ENCODE assay signal across 21 cellular contexts in the genomic region with DNA sequence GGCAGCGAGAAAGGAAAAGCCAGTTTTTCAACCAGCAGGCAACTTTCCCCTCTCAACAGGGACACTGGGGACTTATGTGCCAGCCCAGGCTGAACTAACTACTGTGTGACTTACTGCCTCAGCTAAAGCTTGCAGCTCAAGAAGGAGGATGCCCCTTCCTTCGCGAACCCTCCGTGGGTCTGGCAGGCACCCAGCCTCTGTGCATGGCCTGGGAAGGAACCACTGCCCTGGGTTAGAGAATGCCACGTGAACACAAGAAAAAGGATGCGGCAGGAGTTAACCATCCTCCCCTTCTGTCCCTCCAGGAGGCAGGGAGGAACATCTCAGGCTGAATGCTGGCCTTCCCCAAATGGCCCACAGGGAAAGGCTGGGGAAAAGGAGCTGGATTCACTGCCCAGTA. TPM values are rescaled to one million over a fixed set of nuclear protein-coding genes. Genes with fewer than 3 reads are reported as not detected.
DNase-seq lines count a peak whose midpoint lies in the region; ATAC-seq and TF ChIP-seq lines count a peak whose summit lies in the region.
"Had no signal": no experiment of that assay in that cellular context is flagged by ENCODE, and none has a peak within 500 bp of the region (broad histone marks: within the 10 kb centered on the region; RNA-seq: fewer than 3 reads in every experiment).

No MANE protein-coding gene starts in this region.

- H3K27ac Mint-ChIP-seq in glutamatergic neuron (ENCODE audit: unreplicated experiment), result no peak overlapping the region
- no peak overlapping the region for H3K27ac Mint-ChIP-seq in osteocyte (ENCODE audit: unreplicated experiment)
- H3K27ac Mint-ChIP-seq: GM23338 had no signal

- TF ChIP-seq CTCF in glutamatergic neuron (IDR thresholded peaks at IDR 0.05; ENCODE audit: partially characterized antibody, unreplicated experiment) (no peak), osteocyte (IDR thresholded peaks at IDR 0.05) (no peak), testis (IDR thresholded peaks at IDR 0.05) (no peak), gastroesophageal sphincter (IDR thresholded peaks at IDR 0.05) (no peak)

- peaks cover 2% of the 10 kb centered on the region for H3K4me1 Mint-ChIP-seq in glutamatergic neuron (ENCODE audit: low read depth, unreplicated experiment)
- H3K4me1 Mint-ChIP-seq in osteocyte (ENCODE audit: unreplicated experiment), result no peaks in the 10 kb centered on the region
- H3K4me1 Mint-ChIP-seq: GM23338, H9 had no signal

- DNase-seq in activated effector memory CD4-positive, alpha-beta T cell treated with anti-CD3 and anti-CD28 coated beads, Interleukin-2, amount 50 U/mL, for 16 hours, result peak; percentile 55
- no peak for DNase-seq in activated effector memory CD4-positive, alpha-beta T cell treated with Interleukin-2 at 50 U/mL for 16 hours
- DNase-seq in glutamatergic neuron (peak; percentile 5), osteocyte (ENCODE audit: extremely low spot score, unreplicated experiment) (peak; percentile 67), testis (peak; percentile 10), iPS-NIHi7 (ENCODE audit: extremely low spot score) (no peak), middle frontal gyrus (ENCODE audit: extremely low spot score, low spot score) (no peak)
- DNase-seq: Calu3, H9, Karpas-422, MV-4-11, NCI-H1105, NCI-H1436 treated with DMSO at 0.1 percent for 48 hours, NCI-H187 treated with DMSO at 0.1 percent for 48 hours, NCI-H2171 treated with DMSO at 0.1 percent for 48 hours, NCI-H345, NCI-H524, NCI-H774 had no signal

- H3K36me3 ChIP-seq in testis (ENCODE audit: low read depth, missing control alignments) (no peaks in the 10 kb centered on the region), gastroesophageal sphincter (peaks cover 0 to 18% of the 10 kb centered on the region in 2 donors)

- H3K36me3 Mint-ChIP-seq in glutamatergic neuron (ENCODE audit: unreplicated experiment), result no peaks in the 10 kb centered on the region
- H3K36me3 Mint-ChIP-seq in osteocyte (ENCODE audit: unreplicated experiment), result no peaks in the 10 kb centered on the region

- H3K4me1 ChIP-seq in testis (no peaks in the 10 kb centered on the region), gastroesophageal sphincter (no peaks in the 10 kb centered on the region)

- TF ChIP-seq EP300 in gastroesophageal sphincter (IDR thresholded peaks at IDR 0.05), result no peak

- ATAC-seq in gastroesophageal sphincter, result no peak
- ATAC-seq: GM23338 had no signal

- H3K4me3 ChIP-seq in testis, result no peak overlapping the region
- H3K4me3 ChIP-seq in gastroesophageal sphincter, result no peak overlapping the region
- H3K4me3 ChIP-seq: GM23338 had no signal

- no peaks in the 10 kb centered on the region for H3K27me3 ChIP-seq in testis
- H3K27me3 ChIP-seq in gastroesophageal sphincter, result no peaks in the 10 kb centered on the region

- H3K27ac ChIP-seq in testis (no peak overlapping the region), gastroesophageal sphincter (no peak overlapping the region)

- TF ChIP-seq POLR2A in testis (IDR thresholded peaks at IDR 0.05) (no peak), gastroesophageal sphincter (IDR thresholded peaks at IDR 0.05) (no peak)

- H3K27me3 Mint-ChIP-seq in glutamatergic neuron (ENCODE audit: unreplicated experiment) (no peaks in the 10 kb centered on the region), osteocyte (ENCODE audit: unreplicated experiment) (no peaks in the 10 kb centered on the region)

- intact Hi-C loops in testis (cut with DNase I; ENCODE audit: low total_unique reads), result no loop called here

- peaks cover 5% of the 10 kb centered on the region for H3K9me3 Mint-ChIP-seq in glutamatergic neuron (ENCODE audit: unreplicated experiment)
- no peaks in the 10 kb centered on the region for H3K9me3 Mint-ChIP-seq in osteocyte (ENCODE audit: unreplicated experiment)
- H3K9me3 Mint-ChIP-seq: GM23338, H9 had no signal

- 82 to 92% methylated on average over 3 to 6 of the region's 6 CpGs for WGBS in testis, 2 donors
- 90 to 100% methylated on average over 2 to 4 of the region's 6 CpGs for WGBS in gastroesophageal sphincter (ENCODE audit: low coverage in 1 of 2), 2 donors

- H3K9me3 ChIP-seq in testis (no peaks in the 10 kb centered on the region), gastroesophageal sphincter (no peaks in the 10 kb centered on the region)

- H3K4me3 Mint-ChIP-seq in glutamatergic neuron (ENCODE audit: unreplicated experiment), result no peak overlapping the region
- no peak overlapping the region for H3K4me3 Mint-ChIP-seq in osteocyte (ENCODE audit: unreplicated experiment)
- H3K4me3 Mint-ChIP-seq: GM23338, H9 had no signal

RNA-seq across cellular contexts. Expression of a gene that starts 29.0 kb away (rescaled TPM):
- total RNA-seq in glutamatergic neuron (ENCODE audit: unreplicated experiment) (0.61 TPM), osteocyte (0.81 and 0.86 TPM in 2 replicates), testis (10 to 100 TPM; 28.1 to 41.4 TPM), gastroesophageal sphincter (10 to 100 TPM in 1 of 4 donors, 1 to 10 TPM in 2, under 1 TPM in 1; 0.78 to 13.1 (median 4.0) TPM)
- 13.5 TPM for polyA plus RNA-seq in testis (ENCODE audit: insufficient read depth, low read depth, low replicate concordance)

RNA-seq across cellular contexts. Expression of a gene that starts 29.2 kb away (rescaled TPM):
- 0.78 TPM for total RNA-seq in glutamatergic neuron (ENCODE audit: unreplicated experiment)
- 0.24 and 0.54 TPM in 2 replicates for total RNA-seq in osteocyte
- total RNA-seq in testis, result 10 to 100 TPM in 1 of 2 donors, 1 to 10 TPM in 1; 9.5 to 17.5 TPM
- 5.8 TPM for polyA plus RNA-seq in testis (ENCODE audit: insufficient read depth, low read depth, low replicate concordance)
- 1 to 10 TPM in 1 of 4 donors, under 1 TPM in 3; 0.19 to 1.1 (median 0.45) TPM for total RNA-seq in gastroesophageal sphincter
- total RNA-seq: A172 had no signal

Comparison
In these comparisons a context has a peak if more than half of its experiments do, and no peak if none do; other contexts are left out.
1. DNase-seq: peak in activated effector memory CD4-positive, alpha-beta T cell treated with anti-CD3 and anti-CD28 coated beads, Interleukin-2, amount 50 U/mL, for 16 hours (single experiment), glutamatergic neuron (single experiment), osteocyte (single experiment) and testis (single experiment); none in activated effector memory CD4-positive, alpha-beta T cell treated with Interleukin-2 at 50 U/mL for 16 hours (single experiment), iPS-NIHi7 (single experiment) and middle frontal gyrus (single experiment).